Comparison of ENCODE assay signal across 8 cellular contexts in the genomic region with DNA sequence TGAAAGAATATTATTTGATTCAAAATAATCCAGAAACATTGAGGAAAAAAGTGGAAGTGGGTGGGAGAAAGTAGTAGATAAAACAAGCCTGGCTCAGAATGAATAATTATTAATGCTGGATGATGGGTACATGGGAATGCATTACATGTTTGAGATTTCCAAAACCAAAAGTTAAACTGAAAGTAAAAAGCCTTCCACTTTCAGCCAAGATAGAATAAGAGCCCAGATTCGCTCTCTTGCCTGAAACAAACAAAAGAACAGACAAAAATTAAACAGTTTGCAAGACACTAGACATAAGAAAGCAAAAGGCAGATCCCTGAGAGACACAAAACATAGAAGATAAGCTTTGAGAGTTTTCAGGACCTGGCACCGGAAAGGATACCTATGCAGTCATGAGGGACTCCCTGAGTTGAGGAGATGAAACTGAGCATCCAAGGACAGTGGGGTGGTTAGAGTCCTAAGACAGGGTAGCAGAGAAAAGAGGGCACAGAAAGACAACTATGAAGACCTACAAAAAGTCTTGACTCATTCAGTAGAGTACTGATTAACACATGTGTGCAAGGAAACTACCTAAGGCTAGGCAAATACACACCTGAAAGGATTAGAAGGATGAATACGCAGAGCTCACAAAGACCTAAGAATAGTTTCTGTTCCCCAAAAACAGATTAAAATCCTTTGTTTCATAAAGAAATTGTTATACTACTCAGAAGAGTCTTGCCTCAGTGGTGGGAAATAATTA. TPM values are rescaled to one million over a fixed set of nuclear protein-coding genes. Genes with fewer than 3 reads are reported as not detected.
DNase-seq lines count a peak whose midpoint lies in the region; ATAC-seq lines count a peak whose summit lies in the region.

No MANE protein-coding gene starts in this region.

- H3K4me3 ChIP-seq in duodenal mucosa (ENCODE audit: low read depth in 1 of 2, low read length in 2 of 2): peak overlapping the region; percentile 38 to 46

- H3K4me3 Mint-ChIP-seq in stimulated activated naive CD8-positive, alpha-beta T cell treated with anti-CD3 and anti-CD28 coated beads, Interleukin-15, amount 100 ng/mL, for 72 hours: peak overlapping the region; percentile 13 to 16

- no peak overlapping the region for H3K9ac ChIP-seq in duodenal mucosa (ENCODE audit: low read depth in 1 of 2, low read length in 2 of 2)

- H3K27ac ChIP-seq in duodenal mucosa (ENCODE audit: low read depth, low read length): no peak overlapping the region

- H3K36me3 ChIP-seq in duodenal mucosa (ENCODE audit: control insufficient read depth in 1 of 2, insufficient read depth in 2 of 2, low read length in 2 of 2): no peaks in the 10 kb centered on the region

- peak; percentile 58 for ATAC-seq in stimulated activated naive CD8-positive, alpha-beta T cell treated with anti-CD3 and anti-CD28 coated beads, Interleukin-15, amount 100 ng/mL, for 72 hours
- no peak for ATAC-seq in stimulated activated naive CD8-positive, alpha-beta T cell treated with anti-CD3 and anti-CD28 coated beads, Interleukin-15, Interleukin-2, amounts not matched to agents 100 U/mL and 50 U/mL, for 24 hours
- ATAC-seq in HG03039 (IDR thresholded peaks at IDR 0.05; ENCODE audit: unreplicated experiment): peak; percentile 66

- no peaks in the 10 kb centered on the region for H3K27me3 Mint-ChIP-seq in stimulated activated naive CD8-positive, alpha-beta T cell treated with anti-CD3 and anti-CD28 coated beads, Interleukin-15, amount 100 ng/mL, for 72 hours

- no peaks in the 10 kb centered on the region for H3K9me3 Mint-ChIP-seq in stimulated activated naive CD8-positive, alpha-beta T cell treated with anti-CD3 and anti-CD28 coated beads, Interleukin-15, amount 100 ng/mL, for 72 hours

- H3K27ac Mint-ChIP-seq in stimulated activated naive CD8-positive, alpha-beta T cell treated with anti-CD3 and anti-CD28 coated beads, Interleukin-15, amount 100 ng/mL, for 72 hours: peak overlapping the region; percentile 6 to 74

- DNase-seq in stimulated activated naive CD8-positive, alpha-beta T cell treated with anti-CD3 and anti-CD28 coated beads, Interleukin-15, amount 100 ng/mL, for 72 hours: no peak
- no peak for DNase-seq in stimulated activated naive CD8-positive, alpha-beta T cell treated with anti-CD3 and anti-CD28 coated beads, Interleukin-15, Interleukin-2, amounts not matched to agents 100 U/mL and 50 U/mL, for 24 hours
- DNase-seq in NOMO-1 (lab: John Stamatoyannopoulos, UW; ENCODE audit: unreplicated experiment in 2 of 2) (no peak), DMS 273 treated with DMSO at 0.1 percent for 48 hours (lab: John Stamatoyannopoulos, UW) (no peak), HT-29 (ENCODE audit: low spot score) (no peak), activated gamma-delta T cell (lab: John Stamatoyannopoulos, UW) (no peak)

- H3K9me3 ChIP-seq in duodenal mucosa (ENCODE audit: control insufficient read depth in 1 of 2, low read length in 2 of 2): no peaks in the 10 kb centered on the region

- H3K27me3 ChIP-seq in duodenal mucosa (ENCODE audit: control insufficient read depth in 1 of 2, insufficient read depth in 2 of 2, low read length in 2 of 2): no peaks in the 10 kb centered on the region

- H3K4me1 ChIP-seq in duodenal mucosa (ENCODE audit: control insufficient read depth in 1 of 2, insufficient read depth in 2 of 2, low read length in 2 of 2): no peaks in the 10 kb centered on the region

- H3K4me1 Mint-ChIP-seq in stimulated activated naive CD8-positive, alpha-beta T cell treated with anti-CD3 and anti-CD28 coated beads, Interleukin-15, amount 100 ng/mL, for 72 hours: peaks cover 19% of the 10 kb centered on the region

RNA-seq across cellular contexts. Expression of a gene that starts 54.1 kb away (rescaled TPM):
- total RNA-seq in HT-29 (2014; rRNA removed; shearing (Covaris generic)): 17.7 and 20.0 TPM in 2 replicates
